Comparison of ENCODE assay signal across 13 cellular contexts in genomic region chr2:241798081-241798630, GRCh38. TPM values are rescaled to one million over a fixed set of nuclear protein-coding genes. Genes with fewer than 3 reads are reported as not detected.
DNase-seq lines count a peak whose midpoint lies in the region; ATAC-seq and TF ChIP-seq lines count a peak whose summit lies in the region.
"Had no signal": no experiment of that assay in that cellular context is flagged by ENCODE, and none has a peak within 500 bp of the region (broad histone marks: within the 10 kb centered on the region; RNA-seq: fewer than 3 reads in every experiment).

No MANE protein-coding gene starts in this region.

- intact Hi-C loops in left lung (cut with DNase I) (no loop called here), testis (cut with DNase I; ENCODE audit: low total_unique reads) (no loop called here)

- no peaks in the 10 kb centered on the region for H3K9me3 Mint-ChIP-seq in stimulated activated naive CD8-positive, alpha-beta T cell treated with anti-CD3 and anti-CD28 coated beads, Interleukin-15, amount 100 ng/mL, for 72 hours

- WGBS in testis, 2 donors, result 94 to 95% methylated on average over 4 to 14 of the region's 14 CpGs

- no peak for ATAC-seq in stimulated activated naive CD8-positive, alpha-beta T cell treated with anti-CD3 and anti-CD28 coated beads, Interleukin-15, Interleukin-2, amounts not matched to agents 100 U/mL and 50 U/mL, for 24 hours
- no peak for ATAC-seq in stimulated activated naive CD8-positive, alpha-beta T cell treated with anti-CD3 and anti-CD28 coated beads, Interleukin-15, amount 100 ng/mL, for 72 hours
- peak; percentile 13 for ATAC-seq in left lung
- ATAC-seq in HG02973 (IDR thresholded peaks at IDR 0.05; ENCODE audit: unreplicated experiment), result no peak
- ATAC-seq: foreskin keratinocyte had no signal

- no peak overlapping the region for H3K4me3 Mint-ChIP-seq in stimulated activated naive CD8-positive, alpha-beta T cell treated with anti-CD3 and anti-CD28 coated beads, Interleukin-15, amount 100 ng/mL, for 72 hours

- peaks cover 0 to 6% (median 0%) of the 10 kb centered on the region in 4 donors for H3K4me1 ChIP-seq in Peyer's patch
- H3K4me1 ChIP-seq in left lung, result peaks cover 0 to under 1% of the 10 kb centered on the region in 2 donors
- H3K4me1 ChIP-seq in testis, result peaks cover 6% of the 10 kb centered on the region
- H3K4me1 ChIP-seq: foreskin keratinocyte had no signal

- H3K36me3 ChIP-seq in Peyer's patch (no peaks in the 10 kb centered on the region), left lung (no peaks in the 10 kb centered on the region), testis (ENCODE audit: low read depth, missing control alignments) (no peaks in the 10 kb centered on the region)

- H3K4me1 Mint-ChIP-seq in stimulated activated naive CD8-positive, alpha-beta T cell treated with anti-CD3 and anti-CD28 coated beads, Interleukin-15, amount 100 ng/mL, for 72 hours, result peaks cover 2% of the 10 kb centered on the region

- H3K4me3 ChIP-seq in Peyer's patch (no peak overlapping the region), left lung (no peak overlapping the region), testis (no peak overlapping the region)

- no peak for TF ChIP-seq POLR2A in Peyer's patch (IDR thresholded peaks at IDR 0.05)
- no peak for TF ChIP-seq POLR2A in testis (IDR thresholded peaks at IDR 0.05)

- peaks cover 18% of the 10 kb centered on the region for H3K27me3 Mint-ChIP-seq in stimulated activated naive CD8-positive, alpha-beta T cell treated with anti-CD3 and anti-CD28 coated beads, Interleukin-15, amount 100 ng/mL, for 72 hours

- no peak for TF ChIP-seq CTCF in Peyer's patch (IDR thresholded peaks at IDR 0.05)
- no peak for TF ChIP-seq CTCF in left lung (IDR thresholded peaks at IDR 0.05)
- TF ChIP-seq CTCF in testis (IDR thresholded peaks at IDR 0.05), result no peak

- H3K27ac Mint-ChIP-seq in stimulated activated naive CD8-positive, alpha-beta T cell treated with anti-CD3 and anti-CD28 coated beads, Interleukin-15, amount 100 ng/mL, for 72 hours, result no peak overlapping the region

- no peak overlapping the region for H3K27ac ChIP-seq in Peyer's patch
- no peak overlapping the region for H3K27ac ChIP-seq in left lung
- no peak overlapping the region for H3K27ac ChIP-seq in testis
- H3K27ac ChIP-seq: foreskin keratinocyte had no signal

- no peaks in the 10 kb centered on the region for H3K9me3 ChIP-seq in Peyer's patch
- no peaks in the 10 kb centered on the region for H3K9me3 ChIP-seq in left lung
- H3K9me3 ChIP-seq in testis, result no peaks in the 10 kb centered on the region

- DNase-seq in stimulated activated naive CD8-positive, alpha-beta T cell treated with anti-CD3 and anti-CD28 coated beads, Interleukin-15, Interleukin-2, amounts not matched to agents 100 U/mL and 50 U/mL, for 24 hours, result peak; percentile 2
- DNase-seq in stimulated activated naive CD8-positive, alpha-beta T cell treated with anti-CD3 and anti-CD28 coated beads, Interleukin-15, amount 100 ng/mL, for 72 hours, result no peak
- DNase-seq in Peyer's patch, result peak in 2 of 3 donors; percentile 45 to 47
- DNase-seq in left lung, result peak in 1 of 2 donors; percentile 26
- no peak for DNase-seq in NCI-H748 (lab: John Stamatoyannopoulos, UW; ENCODE audit: unreplicated experiment)
- no peak for DNase-seq in testis
- DNase-seq: foreskin keratinocyte; KG1; NCI-H82; SIG-M5; stimulated activated CD4-positive, alpha-beta T cell treated with anti-CD3 and anti-CD28 coated beads, Interleukin-2, amount 100 ng/mL, for 48 hours had no signal

- H3K27me3 ChIP-seq in Peyer's patch (no peaks in the 10 kb centered on the region), left lung (peaks cover 0 to 16% of the 10 kb centered on the region in 2 donors), testis (no peaks in the 10 kb centered on the region)

RNA-seq across cellular contexts. Expression of gene NEU4, which starts 10.8 kb away (rescaled TPM):
- 10 to 100 TPM; 35.5 to 73.3 (median 55.9) TPM for total RNA-seq in Peyer's patch
- under 1 TPM in 1 of 2 donors, not detected in 1; 0.24 TPM for total RNA-seq in left lung
- 1 to 10 TPM; 1.6 to 2.0 TPM for total RNA-seq in testis
- polyA plus RNA-seq in testis (ENCODE audit: insufficient read depth, low read depth, low replicate concordance), result 0.88 TPM
- total RNA-seq: foreskin keratinocyte, pulmonary artery endothelial cell had no signal
- polyA plus RNA-seq: foreskin keratinocyte had no signal

RNA-seq across cellular contexts. Expression of gene GAL3ST2, which starts 21.5 kb away (rescaled TPM):
- 1 to 10 TPM in 1 of 4 donors, under 1 TPM in 1, not detected in 2; 0.80 to 3.3 TPM for total RNA-seq in Peyer's patch
- total RNA-seq in left lung, result not detected
- 1 to 10 TPM; 2.8 to 4.3 TPM for total RNA-seq in testis
- 0.54 TPM for polyA plus RNA-seq in testis (ENCODE audit: insufficient read depth, low read depth, low replicate concordance)
- total RNA-seq: foreskin keratinocyte, pulmonary artery endothelial cell had no signal
- polyA plus RNA-seq: foreskin keratinocyte had no signal

Comparison
In these comparisons a context has a peak if more than half of its experiments do, and no peak if none do; other contexts are left out.
1. DNase-seq: peak in stimulated activated naive CD8-positive, alpha-beta T cell treated with anti-CD3 and anti-CD28 coated beads, Interleukin-15, Interleukin-2, amounts not matched to agents 100 U/mL and 50 U/mL, for 24 hours (single experiment) and Peyer's patch (2 of 3); none in stimulated activated naive CD8-positive, alpha-beta T cell treated with anti-CD3 and anti-CD28 coated beads, Interleukin-15, amount 100 ng/mL, for 72 hours (0 of 2), NCI-H748 (single experiment) and testis (single experiment).
2. RNA of gene NEU4, which starts 10.8 kb away (total RNA-seq): 35.5 to 73.3 TPM in Peyer's patch; 1.6 to 2.0 TPM in testis and 0.24 TPM in left lung; every median in the first group is over 10 times any median in the second.